In the genomic region with DNA sequence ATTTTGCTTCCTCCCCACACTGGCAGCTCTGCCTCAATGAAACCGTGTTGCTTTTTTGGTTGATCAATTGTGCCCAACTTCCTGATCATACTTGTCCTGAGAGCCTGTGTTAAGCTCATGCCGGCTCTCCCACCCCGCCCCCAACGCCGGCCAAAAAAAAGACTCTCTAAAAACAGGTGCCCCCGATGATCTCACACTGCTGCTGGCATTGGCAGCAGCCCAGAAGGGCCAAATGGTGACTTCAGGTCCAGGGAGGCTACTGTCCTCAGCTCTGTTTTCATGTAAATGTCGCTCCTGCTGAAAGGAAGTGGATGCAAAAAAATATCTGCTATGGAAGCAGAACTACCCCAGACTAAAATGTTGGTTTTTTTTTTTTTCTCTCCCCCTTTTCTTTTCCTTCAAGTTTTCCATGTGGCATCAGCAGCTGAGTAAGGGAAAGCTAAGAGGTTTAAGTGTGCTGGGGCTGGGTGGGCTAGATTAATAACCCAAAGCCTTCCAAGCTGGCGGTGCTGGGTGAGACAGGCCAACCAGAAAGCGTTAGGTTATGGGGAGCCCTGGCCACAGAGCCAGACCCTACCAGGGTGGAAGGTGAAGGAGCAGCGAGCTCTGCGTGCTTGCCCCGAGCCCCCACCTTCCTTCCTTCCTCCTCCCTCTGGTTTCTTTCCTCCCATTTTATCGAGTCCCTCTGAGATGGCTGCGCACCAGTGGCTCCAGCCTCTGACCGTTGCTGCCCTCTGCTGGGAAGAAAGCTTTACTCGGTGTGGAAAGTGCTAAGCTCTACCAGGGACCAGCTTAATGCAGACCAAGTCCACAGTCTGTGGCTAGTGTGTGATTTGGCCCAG, we compare ENCODE assay signal across 8 cellular contexts.
DNase-seq lines count a peak whose midpoint lies in the region; ATAC-seq and TF ChIP-seq lines count a peak whose summit lies in the region.

No MANE protein-coding gene starts in this region.

- WGBS in trophoblast cell (ENCODE audit: extremely low coverage, insufficient coverage, insufficient read length) = no CpG with 5 or more reads among the region's 16 CpGs

- no peak overlapping the region for H2BK5ac ChIP-seq in trophoblast cell (ENCODE audit: low read depth, low read length, poor library complexity)

- H4K91ac ChIP-seq in trophoblast cell (ENCODE audit: low read depth, low read length) = no peak overlapping the region

- peak overlapping the region; percentile 4 for H2AFZ ChIP-seq in trophoblast cell (ENCODE audit: insufficient read depth, low read length, poor library complexity)

- in situ Hi-C loops in G401 (cut with HindIII; ENCODE audit: low sequenced_read_pairs) = no loop called here

- no peaks in the 10 kb centered on the region for H3K79me2 ChIP-seq in trophoblast cell (ENCODE audit: control insufficient read depth, insufficient read depth, low read length, poor library complexity)

- peak overlapping the region; percentile 56 for H3K4me2 ChIP-seq in trophoblast cell (ENCODE audit: low read length)

- TF ChIP-seq CTCF in LNCaP clone FGC (IDR thresholded peaks at IDR 0.05; ENCODE audit: control insufficient read depth, extremely low read depth, insufficient read depth) (peak; percentile 94), uterus (IDR thresholded peaks at IDR 0.05) (peak; percentile 36 to 51 (median 44))

- H3K18ac ChIP-seq in trophoblast cell (ENCODE audit: low read length) = no peak overlapping the region

- no peak overlapping the region for H3K27ac Mint-ChIP-seq in activated naive CD8-positive, alpha-beta T cell

- H3K4me1 Mint-ChIP-seq in activated naive CD8-positive, alpha-beta T cell (ENCODE audit: low read depth) = no peaks in the 10 kb centered on the region

- H3K27me3 ChIP-seq in trophoblast cell (ENCODE audit: insufficient read depth, low read length) = no peaks in the 10 kb centered on the region
- H3K27me3 ChIP-seq in uterus = no peaks in the 10 kb centered on the region

- peaks cover 1% of the 10 kb centered on the region for H3K27me3 Mint-ChIP-seq in activated naive CD8-positive, alpha-beta T cell

- H3K9me3 ChIP-seq in trophoblast cell (ENCODE audit: insufficient read depth, low read depth, low read length) (no peaks in the 10 kb centered on the region), uterus (no peaks in the 10 kb centered on the region)

- peak overlapping the region; percentile 46 for H3K4me3 Mint-ChIP-seq in activated naive CD8-positive, alpha-beta T cell

- intact Hi-C loops in Right ventricle myocardium superior (cut with DNase I) (loop anchor here (5.0 to 10.0 kb wide), 3 partner anchors 119 to 701 kb away; no protein-coding TSS in a partner anchor), uterus (cut with DNase I; ENCODE audit: low total_unique reads) (no loop called here)

- H2BK120ac ChIP-seq in trophoblast cell (ENCODE audit: insufficient read depth, low read length, poor library complexity) = no peak overlapping the region

- no peaks in the 10 kb centered on the region for H3K4me1 ChIP-seq in trophoblast cell (ENCODE audit: control insufficient read depth in 1 of 2, insufficient read depth in 2 of 2, low read length in 2 of 2)
- H3K4me1 ChIP-seq in uterus = no peaks in the 10 kb centered on the region

- H2BK12ac ChIP-seq in trophoblast cell (ENCODE audit: low read length) = no peak overlapping the region

- H3K27ac ChIP-seq in trophoblast cell (ENCODE audit: low read depth, low read length) = no peak overlapping the region
- no peak overlapping the region for H3K27ac ChIP-seq in uterus

- DNase-seq in G401 (ENCODE audit: low spot score) = peak; percentile 94
- peak; percentile 74 for DNase-seq in H4 (ENCODE audit: low spot score)
- DNase-seq in LNCaP clone FGC (ENCODE audit: low read depth) = no peak
- peak; percentile 58 to 59 for DNase-seq in SHP77 (lab: John Stamatoyannopoulos, UW)
- DNase-seq in Right ventricle myocardium superior = peak; percentile 69
- DNase-seq in trophoblast cell = peak; percentile 66 to 88
- peak; percentile 23 to 50 for DNase-seq in uterus

- H3K36me3 Mint-ChIP-seq in activated naive CD8-positive, alpha-beta T cell = no peaks in the 10 kb centered on the region

- H3K36me3 ChIP-seq in trophoblast cell (ENCODE audit: control insufficient read depth in 1 of 2, insufficient read depth in 2 of 2, low read length in 2 of 2) = no peaks in the 10 kb centered on the region
- no peaks in the 10 kb centered on the region for H3K36me3 ChIP-seq in uterus

- no peaks in the 10 kb centered on the region for H3K9me3 Mint-ChIP-seq in activated naive CD8-positive, alpha-beta T cell (ENCODE audit: low read depth)

- no peak for TF ChIP-seq POLR2A in uterus (IDR thresholded peaks at IDR 0.05)

- ATAC-seq in Right ventricle myocardium superior (ENCODE audit: poor library complexity) = peak; percentile 98

- H3K79me1 ChIP-seq in trophoblast cell (ENCODE audit: low read length) = no peaks in the 10 kb centered on the region

- H3K14ac ChIP-seq in trophoblast cell (ENCODE audit: low read length) = no peak overlapping the region

- H2AK5ac ChIP-seq in trophoblast cell (ENCODE audit: low read length) = no peak overlapping the region

- no peak overlapping the region for H3K4ac ChIP-seq in trophoblast cell (ENCODE audit: low read depth, low read length)

- H3K4me3 ChIP-seq in LNCaP clone FGC (ENCODE audit: low read depth, low read length) = no peak overlapping the region
- H3K4me3 ChIP-seq in trophoblast cell (ENCODE audit: low read depth, low read length) = peak overlapping the region; percentile 24
- no peak overlapping the region for H3K4me3 ChIP-seq in uterus

- H4K12ac ChIP-seq in trophoblast cell (ENCODE audit: low read depth, low read length) = no peak overlapping the region

- no peak overlapping the region for H3K23ac ChIP-seq in trophoblast cell (ENCODE audit: low read length)

- no peak overlapping the region for H4K8ac ChIP-seq in trophoblast cell (ENCODE audit: low read depth, low read length)

- H3K9ac ChIP-seq in trophoblast cell (ENCODE audit: low read length) = no peak overlapping the region
